ENCODE assay signal across 18 cellular contexts in the genomic region with DNA sequence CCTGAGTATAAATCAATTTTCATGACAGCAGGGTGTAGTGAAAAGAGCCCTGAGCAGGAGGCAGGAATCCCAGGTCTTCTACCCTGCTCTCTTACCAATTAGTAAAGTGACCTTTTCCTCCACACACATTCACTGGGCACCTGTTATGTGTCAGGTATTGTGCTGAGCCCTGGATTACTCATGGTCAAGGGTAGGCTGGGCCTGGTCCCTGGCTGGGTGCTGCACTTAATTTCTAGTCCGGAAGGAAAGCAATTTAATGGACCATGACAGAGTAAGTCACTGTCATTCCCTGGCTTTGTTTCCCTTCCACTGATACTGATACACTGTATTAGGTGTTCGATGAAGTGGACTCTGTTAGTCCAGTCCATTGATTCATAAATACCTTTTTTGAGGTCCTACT. TPM values are rescaled to one million over a fixed set of nuclear protein-coding genes. Genes with fewer than 3 reads are reported as not detected.
A peak's percentile ranks its signal among the peaks of the same experiment; 100 is the strongest.
DNase-seq lines count a peak whose midpoint lies in the region; ATAC-seq and TF ChIP-seq lines count a peak whose summit lies in the region.
"Had no signal": no experiment of that assay in that cellular context is flagged by ENCODE, and none has a peak within 500 bp of the region (broad histone marks: within the 10 kb centered on the region; RNA-seq: fewer than 3 reads in every experiment).

No MANE protein-coding gene starts in this region.

- WGBS in upper lobe of left lung, 2 donors: 78 to 85% methylated on average over 2 of the region's 2 CpGs

- H3K4me3 ChIP-seq in upper lobe of left lung: no peak overlapping the region
- H3K4me3 ChIP-seq: BLaER1 treated with 17β-estradiol and CSF1 and Interleukin-3, amounts not matched to agents 10 nM and 100 nM had no signal

- H3K9me3 ChIP-seq in upper lobe of left lung: no peaks in the 10 kb centered on the region
- H3K9me3 ChIP-seq: BLaER1 treated with 17β-estradiol and CSF1 and Interleukin-3, amounts not matched to agents 10 nM and 100 nM had no signal

- ATAC-seq in esophagus mucosa (peak; percentile 69), HG02623 (IDR thresholded peaks at IDR 0.05; ENCODE audit: unreplicated experiment) (no peak), upper lobe of left lung (ENCODE audit: low FRiP score in 2 of 2) (no peak), GM19328 (IDR thresholded peaks at IDR 0.05; ENCODE audit: unreplicated experiment) (no peak), GM18505 (IDR thresholded peaks at IDR 0.05; ENCODE audit: unreplicated experiment) (no peak)
- ATAC-seq: CD8-positive, alpha-beta T cell had no signal

- no peaks in the 10 kb centered on the region for H3K4me1 ChIP-seq in upper lobe of left lung
- H3K4me1 ChIP-seq: BLaER1 treated with 17β-estradiol and CSF1 and Interleukin-3, amounts not matched to agents 10 nM and 100 nM had no signal

- H3K27me3 ChIP-seq in upper lobe of left lung: no peaks in the 10 kb centered on the region
- H3K27me3 ChIP-seq: BLaER1 treated with 17β-estradiol and CSF1 and Interleukin-3, amounts not matched to agents 10 nM and 100 nM had no signal

- H3K36me3 ChIP-seq in upper lobe of left lung: no peaks in the 10 kb centered on the region
- H3K36me3 ChIP-seq: BLaER1 treated with 17β-estradiol and CSF1 and Interleukin-3, amounts not matched to agents 10 nM and 100 nM had no signal

- no peak for TF ChIP-seq EP300 in upper lobe of left lung (IDR thresholded peaks at IDR 0.05)

- in situ Hi-C loops in Caki2 (cut with HindIII; ENCODE audit: low pct_unique_long_range_greater_than_20kb, low sequenced_read_pairs): no loop called here

- TF ChIP-seq POLR2A in upper lobe of left lung (IDR thresholded peaks at IDR 0.05): no peak
- TF ChIP-seq POLR2A in GM18505 (IDR thresholded peaks at IDR 0.05; ENCODE audit: borderline replicate concordance, extremely low read depth, insufficient read depth, insufficient read length): no peak

- no peak overlapping the region for H3K27ac ChIP-seq in upper lobe of left lung
- H3K27ac ChIP-seq: BLaER1 treated with 17β-estradiol and CSF1 and Interleukin-3, amounts not matched to agents 10 nM and 100 nM had no signal

- TF ChIP-seq CTCF in upper lobe of left lung (IDR thresholded peaks at IDR 0.05): no peak

- DNase-seq in Caki2 (ENCODE audit: low read depth) (peak; percentile 63), NCI-H748 (lab: John Stamatoyannopoulos, UW; ENCODE audit: unreplicated experiment) (peak; percentile 71), renal cortical epithelial cell (ENCODE audit: low read depth) (peak; percentile 64), upper lobe of left lung (no peak)
- DNase-seq: 8988T; CD8-positive, alpha-beta T cell; COR-L47; DMS153; GOT3; H9; KG1 had no signal

RNA-seq across cellular contexts. Expression of a gene that starts 29.1 kb away (rescaled TPM):
- 3.7 and 6.7 TPM in 2 replicates for total RNA-seq in Caki2 (2014; rRNA removed; shearing (Covaris generic); ENCODE audit: low replicate concordance)
- total RNA-seq in esophagus mucosa (3.4 TPM), renal cortical epithelial cell (1.5 and 7.5 TPM in 2 replicates), upper lobe of left lung (10 to 100 TPM in 1 of 6 donors, 1 to 10 TPM in 1, under 1 TPM in 3, not detected in 1; 0.30 to 10.9 (median 0.72) TPM)
- total RNA-seq: A673; CD8-positive, alpha-beta T cell; HT-29 had no signal

Comparison
In these comparisons a context has a peak if more than half of its experiments do, and no peak if none do; other contexts are left out.
1. DNase-seq: peak in Caki2 (single experiment), NCI-H748 (single experiment) and renal cortical epithelial cell (single experiment); none in upper lobe of left lung (0 of 2).